In genomic region chrX:106894392-106894909, GRCh38 we compare ENCODE assay signal across 8 cellular contexts. TPM values are rescaled to one million over a fixed set of nuclear protein-coding genes. Genes with fewer than 3 reads are reported as not detected.
DNase-seq lines count a peak whose midpoint lies in the region; ATAC-seq and TF ChIP-seq lines count a peak whose summit lies in the region.

No MANE protein-coding gene starts in this region.

- peak; percentile 58 for TF ChIP-seq CTCF in DOHH2 (IDR thresholded peaks at IDR 0.05; ENCODE audit: low read depth, low read length, poor library complexity, severe bottlenecking)
- TF ChIP-seq CTCF in gastrocnemius medialis (IDR thresholded peaks at IDR 0.05 in 4 of 5, conservative IDR thresholded peaks at IDR 0.05 in 1 of 5) = peak; percentile 36 to 82 (median 70)

- H3F3A ChIP-seq in DOHH2 (ENCODE audit: control insufficient read depth, insufficient read depth) = no peaks in the 10 kb centered on the region

- H3K27ac ChIP-seq in DOHH2 (ENCODE audit: low read depth, low read length) = no peak overlapping the region
- H3K27ac ChIP-seq in gastrocnemius medialis = no peak overlapping the region

- intact Hi-C loops in gastrocnemius medialis (cut with DNase I; ENCODE audit: low total_unique reads) = no loop called here

- H3K9me2 ChIP-seq in DOHH2 (replicated peaks; ENCODE audit: control insufficient read depth, low read length) = no peaks in the 10 kb centered on the region

- peak; percentile 78 for ATAC-seq in GM21529 (IDR thresholded peaks at IDR 0.05; ENCODE audit: unreplicated experiment)
- ATAC-seq in SK-N-SH treated with all-trans-retinoic acid at 6 μM for 48 hours = peak; percentile 94
- ATAC-seq in gastrocnemius medialis = peak; percentile 84
- ATAC-seq in HG03521 (IDR thresholded peaks at IDR 0.05; ENCODE audit: unreplicated experiment) = no peak

- DNase-seq in MG63 (peak; percentile 54), amniotic stem cell (lab: John Stamatoyannopoulos, UW) (peak; percentile 49), hepatic stellate cell (ENCODE audit: low spot score) (peak; percentile 49), gastrocnemius medialis (peak in 1 of 2 donors; percentile 26)

- in situ Hi-C loops in gastrocnemius medialis (cut with MboI; ENCODE audit: low sequenced_read_pairs in 4 of 4) = loop anchor here in 1 of 4 donors (10.0 kb wide), 1 partner anchor 60 kb away; no protein-coding TSS in a partner anchor

- no peak overlapping the region for H3K4me3 ChIP-seq in DOHH2 (ENCODE audit: low read length)
- H3K4me3 ChIP-seq in MG63 = no peak overlapping the region
- H3K4me3 ChIP-seq in gastrocnemius medialis = no peak overlapping the region

- no peaks in the 10 kb centered on the region for H4K20me1 ChIP-seq in DOHH2 (ENCODE audit: control insufficient read depth, insufficient read depth, low read depth, low read length)

- H3K36me3 ChIP-seq in DOHH2 (ENCODE audit: control insufficient read depth, low read length) (no peaks in the 10 kb centered on the region), MG63 (no peaks in the 10 kb centered on the region), gastrocnemius medialis (no peaks in the 10 kb centered on the region)

- no peak overlapping the region for H3K4me2 ChIP-seq in DOHH2 (ENCODE audit: low read length)

- no peaks in the 10 kb centered on the region for H3K9me3 ChIP-seq in DOHH2 (ENCODE audit: control insufficient read depth, insufficient read depth, low read length)
- no peaks in the 10 kb centered on the region for H3K9me3 ChIP-seq in MG63
- H3K9me3 ChIP-seq in gastrocnemius medialis = no peaks in the 10 kb centered on the region

- H3K27me3 ChIP-seq in DOHH2 (ENCODE audit: control insufficient read depth, low read length) (no peaks in the 10 kb centered on the region), MG63 (no peaks in the 10 kb centered on the region), gastrocnemius medialis (peaks cover 0 to 7% (median 0%) of the 10 kb centered on the region in 3 donors)

- no peak for TF ChIP-seq POLR2A in gastrocnemius medialis (IDR thresholded peaks at IDR 0.05)

- H3K4me1 ChIP-seq in DOHH2 (ENCODE audit: control insufficient read depth, low read length) (no peaks in the 10 kb centered on the region), gastrocnemius medialis (no peaks in the 10 kb centered on the region)

- no peaks in the 10 kb centered on the region for H3K79me2 ChIP-seq in DOHH2 (ENCODE audit: control insufficient read depth, low read length)

TF ChIP-seq in SK-N-SH treated with all-trans-retinoic acid at 6 μM for 48 hours, 23 proteins besides CTCF, POLR2A, EP300 and RAD21:
- no peak for TF ChIP-seq ISL1 (CRISPR knock-in tag; IDR thresholded peaks at IDR 0.05)
- no peak for TF ChIP-seq ARNTL (CRISPR knock-in tag; IDR thresholded peaks at IDR 0.05; ENCODE audit: borderline replicate concordance, low read depth)
- TF ChIP-seq TSHZ2 (CRISPR knock-in tag; IDR thresholded peaks at IDR 0.05) = no peak
- no peak for TF ChIP-seq OSR1 (CRISPR knock-in tag; IDR thresholded peaks at IDR 0.05)
- TF ChIP-seq ZFP3 (CRISPR knock-in tag; IDR thresholded peaks at IDR 0.05) = no peak
- TF ChIP-seq GLIS3 (CRISPR knock-in tag; IDR thresholded peaks at IDR 0.05) = no peak
- TF ChIP-seq BACH2 (CRISPR knock-in tag; IDR thresholded peaks at IDR 0.05; ENCODE audit: borderline replicate concordance) = no peak
- TF ChIP-seq CREB5 (CRISPR knock-in tag; IDR thresholded peaks at IDR 0.05; ENCODE audit: low read depth) = no peak
- no peak for TF ChIP-seq PPARA (CRISPR knock-in tag; IDR thresholded peaks at IDR 0.05; ENCODE audit: borderline replicate concordance)
- no peak for TF ChIP-seq CSDC2 (CRISPR knock-in tag; IDR thresholded peaks at IDR 0.05)
- no peak for TF ChIP-seq ZC3H10 (CRISPR knock-in tag; IDR thresholded peaks at IDR 0.05)
- no peak for TF ChIP-seq CSRNP3 (CRISPR knock-in tag; IDR thresholded peaks at IDR 0.05)
- TF ChIP-seq TCF4 (CRISPR knock-in tag; IDR thresholded peaks at IDR 0.05; ENCODE audit: borderline replicate concordance) = no peak
- no peak for TF ChIP-seq ZNF8 (CRISPR knock-in tag; IDR thresholded peaks at IDR 0.05)

RNA-seq across cellular contexts. Expression of gene RIPPLY1, which starts 8.7 kb away (rescaled TPM):
- 2.4 TPM in 1 of 2 replicates, not detected in the other for total RNA-seq in MG63 (2014; rRNA removed; shearing (Covaris generic); ENCODE audit: low replicate concordance)
- not detected for total RNA-seq in gastrocnemius medialis

RNA-seq across cellular contexts. Expression of gene CLDN2, which starts 25.8 kb away (rescaled TPM):
- total RNA-seq in MG63 (2014; rRNA removed; shearing (Covaris generic); ENCODE audit: low replicate concordance) = not detected in 2 replicates
- under 1 TPM in 1 of 4 donors, not detected in 3; 0.16 TPM for total RNA-seq in gastrocnemius medialis
